Comparison of ENCODE assay signal across 1 cellular context in genomic region chr16:21263640-21264211, GRCh38.
TF ChIP-seq lines count a peak whose summit lies in the region.

No MANE protein-coding gene starts in this region.

TF ChIP-seq in HepG2, 621 proteins besides CTCF, POLR2A, EP300 and RAD21 (continued from another document):
- peak; percentile 81 for TF ChIP-seq FOXP4 (CRISPR knock-in tag; IDR thresholded peaks at IDR 0.05)
- TF ChIP-seq FOXA1 (IDR thresholded peaks at IDR 0.05) = no peak
- TF ChIP-seq FOXA1 (CRISPR knock-in tag; IDR thresholded peaks at IDR 0.05) = peak; percentile 14; the same call in 1 of the 2 replicates
- 0 out of 2 replicates have a peak, but pooled peaks have one; percentile 54 for TF ChIP-seq ZSCAN5A (CRISPR knock-in tag; IDR thresholded peaks at IDR 0.05; ENCODE audit: borderline replicate concordance)
- 0 out of 2 replicates have a peak, but pooled peaks have one; percentile 61 for TF ChIP-seq RXRB (CRISPR knock-in tag; IDR thresholded peaks at IDR 0.05; ENCODE audit: borderline replicate concordance)
- peak; percentile 66; the same call in 1 of the 2 replicates for TF ChIP-seq MIXL1 (CRISPR knock-in tag; IDR thresholded peaks at IDR 0.05)
- peak; percentile 48; the same call in 1 of the 2 replicates for TF ChIP-seq PPARG (CRISPR knock-in tag; conservative IDR thresholded peaks at IDR 0.05)
- TF ChIP-seq KLF11 (CRISPR knock-in tag; IDR thresholded peaks at IDR 0.05) = 0 out of 2 replicates have a peak, but pooled peaks have one; percentile 10
- no peak for TF ChIP-seq ISL2 (CRISPR knock-in tag; IDR thresholded peaks at IDR 0.05)
- peak; percentile 14 for TF ChIP-seq IKZF4 (CRISPR knock-in tag; IDR thresholded peaks at IDR 0.05; ENCODE audit: borderline replicate concordance, low read depth, not compliant biosample characterization)
- no peak for TF ChIP-seq ZSCAN30 (CRISPR knock-in tag; IDR thresholded peaks at IDR 0.05)
- peak; percentile 81 for TF ChIP-seq SAP130 (CRISPR knock-in tag; IDR thresholded peaks at IDR 0.05; ENCODE audit: low read depth)
- TF ChIP-seq YY1 (IDR thresholded peaks at IDR 0.05; ENCODE audit: insufficient read depth, insufficient replicate concordance, low read depth, low read length) = peak; percentile 4
- TF ChIP-seq ZNF281 (CRISPR knock-in tag; IDR thresholded peaks at IDR 0.05; ENCODE audit: borderline replicate concordance) = 0 out of 2 replicates have a peak, but pooled peaks have one; percentile 12
- no peak for TF ChIP-seq KAT2B (IDR thresholded peaks at IDR 0.05; ENCODE audit: borderline replicate concordance, low read depth, low read length)
- TF ChIP-seq PATZ1 (CRISPR knock-in tag; IDR thresholded peaks at IDR 0.05) = peak; percentile 43
- TF ChIP-seq MYNN (CRISPR knock-in tag; IDR thresholded peaks at IDR 0.05; ENCODE audit: low read depth) = 0 out of 2 replicates have a peak, but pooled peaks have one; percentile 59
- TF ChIP-seq SIX1 (CRISPR knock-in tag; IDR thresholded peaks at IDR 0.05; ENCODE audit: borderline replicate concordance) = peak; percentile 73; the same call in 1 of the 2 replicates
- peak; percentile 38; the same call in 1 of the 2 replicates for TF ChIP-seq CEBPG (CRISPR knock-in tag; IDR thresholded peaks at IDR 0.05)
- TF ChIP-seq THRA (CRISPR knock-in tag; IDR thresholded peaks at IDR 0.05; ENCODE audit: borderline replicate concordance) = peak; percentile 56; the same call in 1 of the 2 replicates
- TF ChIP-seq RELA (CRISPR knock-in tag; IDR thresholded peaks at IDR 0.05) = 0 out of 2 replicates have a peak, but pooled peaks have one; percentile 32
- 0 out of 2 replicates have a peak, but pooled peaks have one; percentile 11 for TF ChIP-seq HMGXB3 (CRISPR knock-in tag; IDR thresholded peaks at IDR 0.05; ENCODE audit: borderline replicate concordance)
- peak; percentile 49; the same call in 1 of the 2 replicates for TF ChIP-seq HDAC1 (CRISPR knock-in tag; IDR thresholded peaks at IDR 0.05)
